8 cellular contexts compared by ENCODE assay signal in the genomic region with DNA sequence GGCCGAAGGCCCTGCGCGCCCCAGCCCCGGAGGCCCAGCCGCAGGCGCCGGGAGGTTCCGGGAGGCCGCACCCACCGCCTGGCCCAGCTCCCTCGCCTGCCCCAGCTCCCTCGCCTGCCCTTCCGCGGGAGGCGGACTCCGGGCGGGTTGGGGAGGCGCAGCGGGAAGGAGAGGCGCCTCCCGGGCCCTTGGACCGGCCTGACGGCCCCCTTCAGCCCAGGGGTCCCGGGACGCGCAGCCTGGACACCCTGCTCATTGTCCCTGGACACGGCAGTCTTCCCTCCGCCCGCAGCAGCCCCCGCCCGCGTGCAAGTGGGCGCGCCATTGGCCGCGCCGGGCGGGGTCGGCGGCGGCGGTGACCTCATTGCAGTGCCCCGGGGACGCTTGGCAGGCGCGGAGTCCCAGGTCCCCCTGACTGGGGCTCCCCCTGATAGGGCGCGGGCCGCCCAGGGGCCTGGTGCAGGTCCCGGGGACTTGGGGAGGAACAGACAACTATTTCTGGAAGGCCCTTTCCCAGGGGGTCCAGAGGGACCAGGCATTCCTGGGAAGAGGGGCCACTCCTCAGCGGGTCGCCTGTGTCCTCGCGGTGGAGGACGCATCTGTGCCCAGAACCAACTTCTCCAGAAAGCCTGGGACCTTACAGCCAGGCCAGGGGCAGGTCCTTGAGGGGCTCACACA. TPM values are rescaled to one million over a fixed set of nuclear protein-coding genes. Genes with fewer than 3 reads are reported as not detected.
DNase-seq lines count a peak whose midpoint lies in the region; ATAC-seq and TF ChIP-seq lines count a peak whose summit lies in the region.

No MANE protein-coding gene starts in this region.

- H3K4me1 ChIP-seq in SK-N-SH (ENCODE audit: control insufficient read depth in 1 of 2, insufficient read depth in 2 of 2, low read depth in 1 of 2, low read length in 1 of 2): peaks cover 14 to 33% of the 10 kb centered on the region in 2 experiments; a peak in 2 of 4 replicates
- H3K4me1 ChIP-seq in lower lobe of right lung: peaks cover 77% of the 10 kb centered on the region
- peaks cover 0 to 87% (median 53%) of the 10 kb centered on the region in 4 donors for H3K4me1 ChIP-seq in tibial nerve

- no peak overlapping the region for H2AFZ ChIP-seq in SK-N-SH (ENCODE audit: low read depth)

- TF ChIP-seq EP300 in SK-N-SH (IDR thresholded peaks at IDR 0.05; ENCODE audit: borderline replicate concordance in 1 of 2, low read depth in 1 of 2, low read length in 1 of 2) (no peak), tibial nerve (IDR thresholded peaks at IDR 0.05) (no peak)

- H3K27ac ChIP-seq in SK-N-SH (ENCODE audit: low read depth in 2 of 2, low read length in 1 of 2) (peak overlapping the region; percentile 88 to 91), coronary artery (peak overlapping the region; percentile 92 to 99), lower lobe of right lung (peak overlapping the region; percentile 91), tibial nerve (peak overlapping the region; percentile 88 to 93 (median 90))

- no peaks in the 10 kb centered on the region for H3K9me2 ChIP-seq in SK-N-SH

- ATAC-seq in GM21447 (IDR thresholded peaks at IDR 0.05; ENCODE audit: unreplicated experiment): peak; percentile 14
- peak; percentile 14 to 20 for ATAC-seq in lower lobe of right lung
- no peak for ATAC-seq in HG02840 (IDR thresholded peaks at IDR 0.05; ENCODE audit: low FRiP score, unreplicated experiment)

- H3F3A ChIP-seq in SK-N-SH (replicated peaks; ENCODE audit: insufficient read depth): peaks cover 27% of the 10 kb centered on the region

- peaks cover 67% of the 10 kb centered on the region for H3K79me2 ChIP-seq in SK-N-SH (ENCODE audit: insufficient read depth)

- POLR2A ChIA-PET in BJ (lab: Charles Lee): interaction anchor here (0.6 to 3.1 kb wide), 4 partner anchors 10 to 73 kb away, joined by 4 to 15 read pairs (median 6); a partner anchor contains a TSS
- POLR2A ChIA-PET in SK-N-SH (lab: Yijun Ruan, JAX): interaction anchor here (0.6 to 3.0 kb wide), 6 partner anchors 10 to 164 kb away, joined by 3 to 15 read pairs (median 4); a partner anchor contains a TSS

- TF ChIP-seq CTCF in BJ (IDR thresholded peaks at IDR 0.05; ENCODE audit: insufficient read depth, low read depth, low read length): no peak
- TF ChIP-seq CTCF in SK-N-SH (IDR thresholded peaks at IDR 0.05): no peak
- TF ChIP-seq CTCF in coronary artery (IDR thresholded peaks at IDR 0.05): no peak
- no peak for TF ChIP-seq CTCF in lower lobe of right lung (IDR thresholded peaks at IDR 0.05)
- peak in 1 of 5 experiments; percentile 4 for TF ChIP-seq CTCF in tibial nerve (IDR thresholded peaks at IDR 0.05)

- intact Hi-C loops in lower lobe of right lung (cut with DNase I): no loop called here

- no peak for TF ChIP-seq RAD21 in SK-N-SH (IDR thresholded peaks at IDR 0.05; ENCODE audit: low read length)

- peak overlapping the region; percentile 92 for H3K4me2 ChIP-seq in SK-N-SH

- no CpG with 5 or more reads among the region's 55 CpGs for WGBS in SK-N-SH (ENCODE audit: low lambda C conversion rate)
- 0% methylated on average over 38 of the region's 55 CpGs; no CpG with 5 or more reads in 1 of the 2 donors for WGBS in tibial nerve, 2 donors

- H3K9ac ChIP-seq in SK-N-SH: peak overlapping the region; percentile 98

- H3K4me3 ChIP-seq in BJ (ENCODE audit: low read depth, low read length) (peak overlapping the region; percentile 80), SK-N-SH (ENCODE audit: low read depth in 2 of 2, low read length in 1 of 2) (peak overlapping the region; percentile 69 to 79), coronary artery (peak overlapping the region; percentile 76), lower lobe of right lung (peak overlapping the region; percentile 85), tibial nerve (peak overlapping the region; percentile 67 to 87 (median 85))

- H3K36me3 ChIP-seq in BJ (ENCODE audit: control insufficient read depth, insufficient read depth, low read length): peaks cover 20% of the 10 kb centered on the region
- H3K36me3 ChIP-seq in SK-N-SH (replicated peaks in 1 of 2; ENCODE audit: control insufficient read depth in 1 of 2, insufficient read depth in 2 of 2, low read length in 1 of 2): peaks cover 7 to 21% of the 10 kb centered on the region in 2 experiments
- peaks cover 25% of the 10 kb centered on the region for H3K36me3 ChIP-seq in lower lobe of right lung
- H3K36me3 ChIP-seq in tibial nerve: peaks cover 0 to 27% (median 0%) of the 10 kb centered on the region in 3 donors

- DNase-seq in BJ (ENCODE audit: low read depth) (no peak), SK-N-SH (peak; percentile 87), coronary artery (ENCODE audit: low spot score) (no peak), lower lobe of right lung (peak; percentile 73), tibial nerve (ENCODE audit: low spot score in 2 of 2) (no peak), HPDE6-E6E7 (ENCODE audit: extremely low spot score) (no peak)

- peak in 1 of 2 donors; percentile 28 for TF ChIP-seq POLR2A in tibial nerve (IDR thresholded peaks at IDR 0.05)

- no peaks in the 10 kb centered on the region for H3K9me3 ChIP-seq in SK-N-SH
- H3K9me3 ChIP-seq in lower lobe of right lung: no peaks in the 10 kb centered on the region
- H3K9me3 ChIP-seq in tibial nerve: no peaks in the 10 kb centered on the region

- CTCF ChIA-PET in BJ (lab: Yijun Ruan, JAX): interaction anchor here (0.6 to 1.7 kb wide), 7 partner anchors 10 to 217 kb away, joined by 3 to 5 read pairs (median 4); a partner anchor contains a TSS
- CTCF ChIA-PET in SK-N-SH (lab: Yijun Ruan, JAX): interaction anchor here (1.3 to 2.5 kb wide), 5 partner anchors 12 to 92 kb away, joined by 3 to 11 read pairs (median 7); a partner anchor contains a TSS

- peaks cover 35% of the 10 kb centered on the region for H4K20me1 ChIP-seq in SK-N-SH (ENCODE audit: insufficient read depth)

- no peaks in the 10 kb centered on the region for H3K27me3 ChIP-seq in BJ (ENCODE audit: control insufficient read depth, insufficient read depth, low read length)
- no peaks in the 10 kb centered on the region for H3K27me3 ChIP-seq in SK-N-SH (ENCODE audit: insufficient read depth)
- no peaks in the 10 kb centered on the region for H3K27me3 ChIP-seq in lower lobe of right lung (ENCODE audit: low read depth)
- peaks cover 0 to 33% of the 10 kb centered on the region in 2 donors for H3K27me3 ChIP-seq in tibial nerve

TF ChIP-seq in SK-N-SH, 30 proteins besides CTCF, POLR2A, EP300 and RAD21 (continues in another document):
- 0 out of 2 replicates have a peak, but pooled peaks have one; percentile 42 for TF ChIP-seq TAF1 (IDR thresholded peaks at IDR 0.05; ENCODE audit: borderline replicate concordance, low read depth, low read length)
- TF ChIP-seq, protein P1, sequence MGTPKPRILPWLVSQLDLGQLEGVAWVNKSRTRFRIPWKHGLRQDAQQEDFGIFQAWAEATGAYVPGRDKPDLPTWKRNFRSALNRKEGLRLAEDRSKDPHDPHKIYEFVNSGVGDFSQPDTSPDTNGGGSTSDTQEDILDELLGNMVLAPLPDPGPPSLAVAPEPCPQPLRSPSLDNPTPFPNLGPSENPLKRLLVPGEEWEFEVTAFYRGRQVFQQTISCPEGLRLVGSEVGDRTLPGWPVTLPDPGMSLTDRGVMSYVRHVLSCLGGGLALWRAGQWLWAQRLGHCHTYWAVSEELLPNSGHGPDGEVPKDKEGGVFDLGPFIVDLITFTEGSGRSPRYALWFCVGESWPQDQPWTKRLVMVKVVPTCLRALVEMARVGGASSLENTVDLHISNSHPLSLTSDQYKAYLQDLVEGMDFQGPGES (IDR thresholded peaks at IDR 0.05; ENCODE audit: low read depth, low read length): no peak
- TF ChIP-seq, protein P2, sequence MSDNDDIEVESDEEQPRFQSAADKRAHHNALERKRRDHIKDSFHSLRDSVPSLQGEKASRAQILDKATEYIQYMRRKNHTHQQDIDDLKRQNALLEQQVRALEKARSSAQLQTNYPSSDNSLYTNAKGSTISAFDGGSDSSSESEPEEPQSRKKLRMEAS (IDR thresholded peaks at IDR 0.05; ENCODE audit: low read depth): peak; percentile 23; the same call in 1 of the 2 replicates

RNA-seq across cellular contexts. Expression of a gene that starts 0.5 kb away (rescaled TPM):
- polyA plus RNA-seq in BJ (2011; rRNA removed): 1,448 and 2,262 TPM in 2 replicates
- polyA minus RNA-seq in BJ (2011; rRNA and poly(A)+ RNA removed): 434 and 704 TPM in 2 replicates
- 922 and 1,149 TPM in 2 replicates for polyA plus RNA-seq in SK-N-SH (2012; rRNA removed)
- polyA plus RNA-seq in SK-N-SH (2012; cell fraction: cytosol; rRNA removed): 364 and 668 TPM in 2 replicates
- 1,027 and 1,059 TPM in 2 replicates for polyA plus RNA-seq in SK-N-SH (2012; cell fraction: nucleus; rRNA removed)
- 387 TPM for total RNA-seq in lower lobe of right lung
- total RNA-seq in tibial nerve: 100 to 1,000 TPM; 264 to 309 (median 281) TPM

RNA-seq across cellular contexts. Expression of a gene that starts 5.5 kb away (rescaled TPM):
- polyA plus RNA-seq in BJ (2011; rRNA removed) (0.16 and 0.18 TPM in 2 replicates), SK-N-SH (2012; rRNA removed) (0.94 and 1.1 TPM in 2 replicates)
- not detected in 2 replicates for polyA minus RNA-seq in BJ (2011; rRNA and poly(A)+ RNA removed)
- polyA plus RNA-seq in SK-N-SH (2012; cell fraction: cytosol; rRNA removed): 0.21 and 0.28 TPM in 2 replicates
- 3.8 and 5.0 TPM in 2 replicates for polyA plus RNA-seq in SK-N-SH (2012; cell fraction: nucleus; rRNA removed)
- total RNA-seq in lower lobe of right lung (43.6 TPM), tibial nerve (10 to 100 TPM in 3 of 4 donors, 1 to 10 TPM in 1; 7.1 to 19.7 (median 16.8) TPM)

RNA-seq across cellular contexts. Expression of a gene that starts 9.1 kb away (rescaled TPM):
- 308 and 734 TPM in 2 replicates for polyA plus RNA-seq in BJ (2011; rRNA removed)
- polyA minus RNA-seq in BJ (2011; rRNA and poly(A)+ RNA removed): 123 and 136 TPM in 2 replicates
- 287 and 540 TPM in 2 replicates for polyA plus RNA-seq in SK-N-SH (2012; rRNA removed)
- polyA plus RNA-seq in SK-N-SH (2012; cell fraction: cytosol; rRNA removed): 228 and 230 TPM in 2 replicates
- polyA plus RNA-seq in SK-N-SH (2012; cell fraction: nucleus; rRNA removed): 123 and 341 TPM in 2 replicates
- total RNA-seq in lower lobe of right lung: 127 TPM
- 100 to 1,000 TPM in 2 of 4 donors, 10 to 100 TPM in 2; 71.7 to 140 (median 110) TPM for total RNA-seq in tibial nerve

RNA-seq across cellular contexts. Expression of a gene that starts 9.4 kb away (rescaled TPM):
- 145 and 295 TPM in 2 replicates for polyA plus RNA-seq in BJ (2011; rRNA removed)
- 51.8 and 70.2 TPM in 2 replicates for polyA minus RNA-seq in BJ (2011; rRNA and poly(A)+ RNA removed)
- 201 and 226 TPM in 2 replicates for polyA plus RNA-seq in SK-N-SH (2012; rRNA removed)
- 66.1 and 128 TPM in 2 replicates for polyA plus RNA-seq in SK-N-SH (2012; cell fraction: cytosol; rRNA removed)
- 521 and 832 TPM in 2 replicates for polyA plus RNA-seq in SK-N-SH (2012; cell fraction: nucleus; rRNA removed)
- 140 TPM for total RNA-seq in lower lobe of right lung
- total RNA-seq in tibial nerve: 100 to 1,000 TPM; 139 to 256 (median 221) TPM

RNA-seq across cellular contexts. Expression of a gene that starts 14.5 kb away (rescaled TPM):
- 32.0 and 53.1 TPM in 2 replicates for polyA plus RNA-seq in BJ (2011; rRNA removed)
- polyA minus RNA-seq in BJ (2011; rRNA and poly(A)+ RNA removed): 53.3 and 57.3 TPM in 2 replicates
- polyA plus RNA-seq in SK-N-SH (2012; rRNA removed): 47.7 and 60.3 TPM in 2 replicates
- polyA plus RNA-seq in SK-N-SH (2012; cell fraction: cytosol; rRNA removed): 24.0 and 41.7 TPM in 2 replicates
- 222 and 344 TPM in 2 replicates for polyA plus RNA-seq in SK-N-SH (2012; cell fraction: nucleus; rRNA removed)
- total RNA-seq in lower lobe of right lung: 137 TPM
- 100 to 1,000 TPM; 136 to 314 (median 187) TPM for total RNA-seq in tibial nerve

Comparison
In these comparisons a context has a peak if more than half of its experiments do, and no peak if none do; other contexts are left out.
1. DNase-seq: peak in SK-N-SH (single experiment) and lower lobe of right lung (single experiment); none in BJ (single experiment), coronary artery (single experiment), tibial nerve (0 of 2) and HPDE6-E6E7 (single experiment).
2. Peak in every context shown above with its lines, with median percentiles within 50 percentile points of each other: H3K4me3 ChIP-seq and H3K27ac ChIP-seq.